7 cellular contexts compared by ENCODE assay signal in genomic region chr17:42155614-42156045, GRCh38. TPM values are rescaled to one million over a fixed set of nuclear protein-coding genes. Genes with fewer than 3 reads are reported as not detected.
DNase-seq lines count a peak whose midpoint lies in the region; ATAC-seq and TF ChIP-seq lines count a peak whose summit lies in the region.

No MANE protein-coding gene starts in this region.

- no peaks in the 10 kb centered on the region for H3K9me3 ChIP-seq in iPS DF 6.9 (ENCODE audit: control insufficient read depth, insufficient read depth, low read length)

- ATAC-seq in activated CD8-positive, alpha-beta T cell treated with anti-CD3 and anti-CD28 coated beads for 36 hours = no peak
- no peak for ATAC-seq in stimulated activated effector memory CD8-positive, alpha-beta T cell treated with anti-CD3 and anti-CD28 coated beads, Interleukin-12 subunit alpha, Interleukin-12 subunit beta, amount 100 ng/mL, for 72 hours
- ATAC-seq in GM18909 (IDR thresholded peaks at IDR 0.05; ENCODE audit: poor library complexity, unreplicated experiment) = no peak

- CTCF ChIA-PET in activated CD8-positive, alpha-beta T cell treated with anti-CD3 and anti-CD28 coated beads for 36 hours (lab: Charles Lee) = interaction anchor here (0.6 to 1.7 kb wide), 2 partner anchors 16 to 35 kb away, joined by 3 to 7 read pairs; no protein-coding TSS in a partner anchor

- peak overlapping the region; percentile 31; the same call in 1 of the 2 replicates for H3K27ac Mint-ChIP-seq in HFFc6
- H3K27ac Mint-ChIP-seq in activated CD8-positive, alpha-beta T cell treated with anti-CD3 and anti-CD28 coated beads for 36 hours = peak overlapping the region; percentile 79
- H3K27ac Mint-ChIP-seq in stimulated activated effector memory CD8-positive, alpha-beta T cell treated with anti-CD3 and anti-CD28 coated beads, Interleukin-12 subunit alpha, Interleukin-12 subunit beta, amount 100 ng/mL, for 72 hours = peak overlapping the region; percentile 95

- no peaks in the 10 kb centered on the region for H3K27me3 Mint-ChIP-seq in HFFc6 (ENCODE audit: insufficient read depth)
- no peaks in the 10 kb centered on the region for H3K27me3 Mint-ChIP-seq in activated CD8-positive, alpha-beta T cell treated with anti-CD3 and anti-CD28 coated beads for 36 hours

- POLR2A ChIA-PET in activated CD8-positive, alpha-beta T cell treated with anti-CD3 and anti-CD28 coated beads for 36 hours (lab: Charles Lee) = interaction anchor here (0.7 to 1.4 kb wide), 2 partner anchors 35 to 120 kb away, joined by 3 read pairs; partner anchors contain the start of gene STAT5B

- 0 out of 2 replicates have a peak, but pooled peaks cover 10% of the 10 kb centered on the region for H3K36me3 Mint-ChIP-seq in HFFc6 (ENCODE audit: low read depth)
- H3K36me3 Mint-ChIP-seq in activated CD8-positive, alpha-beta T cell treated with anti-CD3 and anti-CD28 coated beads for 36 hours (ENCODE audit: low read depth) = no peaks in the 10 kb centered on the region
- peaks cover 18% of the 10 kb centered on the region for H3K36me3 Mint-ChIP-seq in stimulated activated effector memory CD8-positive, alpha-beta T cell treated with anti-CD3 and anti-CD28 coated beads, Interleukin-12 subunit alpha, Interleukin-12 subunit beta, amount 100 ng/mL, for 72 hours

- H3K4me3 ChIP-seq in iPS DF 6.9 (ENCODE audit: low read length) = peak overlapping the region; percentile 97; the same call in 1 of the 2 replicates

- peaks cover 6% of the 10 kb centered on the region for H3K4me1 ChIP-seq in iPS DF 6.9 (ENCODE audit: control insufficient read depth, insufficient read depth, low read length)

- H3K9me3 Mint-ChIP-seq in HFFc6 = no peaks in the 10 kb centered on the region
- H3K9me3 Mint-ChIP-seq in activated CD8-positive, alpha-beta T cell treated with anti-CD3 and anti-CD28 coated beads for 36 hours = no peaks in the 10 kb centered on the region
- H3K9me3 Mint-ChIP-seq in stimulated activated effector memory CD8-positive, alpha-beta T cell treated with anti-CD3 and anti-CD28 coated beads, Interleukin-12 subunit alpha, Interleukin-12 subunit beta, amount 100 ng/mL, for 72 hours = no peaks in the 10 kb centered on the region

- no peak for TF ChIP-seq CTCF in HFFc6 (IDR thresholded peaks at IDR 0.05)
- TF ChIP-seq CTCF in activated CD8-positive, alpha-beta T cell treated with anti-CD3 and anti-CD28 coated beads for 36 hours (IDR thresholded peaks at IDR 0.05) = no peak

- H3K27me3 ChIP-seq in iPS DF 6.9 (ENCODE audit: control insufficient read depth, insufficient read depth, low read length) = no peaks in the 10 kb centered on the region

- H3K36me3 ChIP-seq in iPS DF 6.9 (ENCODE audit: control insufficient read depth, insufficient read depth, low read length) = no peaks in the 10 kb centered on the region

- peaks cover 28% of the 10 kb centered on the region for H3K4me1 Mint-ChIP-seq in HFFc6 (ENCODE audit: low read depth)
- H3K4me1 Mint-ChIP-seq in activated CD8-positive, alpha-beta T cell treated with anti-CD3 and anti-CD28 coated beads for 36 hours (ENCODE audit: low read depth) = peaks cover 28% of the 10 kb centered on the region
- peaks cover 35% of the 10 kb centered on the region for H3K4me1 Mint-ChIP-seq in stimulated activated effector memory CD8-positive, alpha-beta T cell treated with anti-CD3 and anti-CD28 coated beads, Interleukin-12 subunit alpha, Interleukin-12 subunit beta, amount 100 ng/mL, for 72 hours

- intact Hi-C loops in activated CD8-positive, alpha-beta T cell treated with anti-CD3 and anti-CD28 coated beads for 36 hours (cut with micrococcal nuclease) = no loop called here
- intact Hi-C loops in posterior cingulate gyrus (cut with DNase I) = loop anchor here (2.0 kb wide), 1 partner anchor 35 kb away; the partner anchor contains the start of gene KAT2A

- H3K4me3 Mint-ChIP-seq in HFFc6 = peak overlapping the region; percentile 93
- peak overlapping the region; percentile 83 for H3K4me3 Mint-ChIP-seq in activated CD8-positive, alpha-beta T cell treated with anti-CD3 and anti-CD28 coated beads for 36 hours
- peak overlapping the region; percentile 92 for H3K4me3 Mint-ChIP-seq in stimulated activated effector memory CD8-positive, alpha-beta T cell treated with anti-CD3 and anti-CD28 coated beads, Interleukin-12 subunit alpha, Interleukin-12 subunit beta, amount 100 ng/mL, for 72 hours

- no peak overlapping the region for H3K27ac ChIP-seq in iPS DF 6.9 (ENCODE audit: low read length)

- DNase-seq in HFFc6 (no peak), iPS DF 6.9 (ENCODE audit: low read depth, low spot score) (no peak), inferior parietal cortex (ENCODE audit: extremely low spot score) (no peak), posterior cingulate gyrus (no peak)
- DNase-seq in activated CD8-positive, alpha-beta T cell treated with anti-CD3 and anti-CD28 coated beads for 36 hours = no peak
- no peak for DNase-seq in stimulated activated effector memory CD8-positive, alpha-beta T cell treated with anti-CD3 and anti-CD28 coated beads, Interleukin-12 subunit alpha, Interleukin-12 subunit beta, amount 100 ng/mL, for 72 hours (ENCODE audit: low spot score in 2 of 2)

- whole genome bisulfite sequencing in iPS DF 6.9 (ENCODE audit: insufficient coverage, insufficient read length) = no CpG with 5 or more reads among the region's 17 CpGs

RNA-seq across cellular contexts. Expression of gene RAB5C, which starts 0.8 kb away (rescaled TPM):
- total RNA-seq in HFFc6 (2021; fragmentation: NEBNext Ultra II Directional; extraction: Animal tissue kit (Norgen Biotek cat#: 25700)) = 100 to 1,000 TPM; 184 to 204 (median 193) TPM
- total RNA-seq in activated CD8-positive, alpha-beta T cell treated with anti-CD3 and anti-CD28 coated beads for 36 hours = 10 to 100 TPM; 30.7 to 32.5 TPM

RNA-seq across cellular contexts. Expression of gene KCNH4, which starts 25.3 kb away (rescaled TPM):
- not detected for total RNA-seq in HFFc6 (2021; fragmentation: NEBNext Ultra II Directional; extraction: Animal tissue kit (Norgen Biotek cat#: 25700))
- total RNA-seq in activated CD8-positive, alpha-beta T cell treated with anti-CD3 and anti-CD28 coated beads for 36 hours = under 1 TPM; 0.38 to 0.43 TPM

RNA-seq across cellular contexts. Expression of gene HCRT, which starts 29.6 kb away (rescaled TPM):
- not detected for total RNA-seq in HFFc6 (2021; fragmentation: NEBNext Ultra II Directional; extraction: Animal tissue kit (Norgen Biotek cat#: 25700))
- total RNA-seq in activated CD8-positive, alpha-beta T cell treated with anti-CD3 and anti-CD28 coated beads for 36 hours = not detected

RNA-seq across cellular contexts. Expression of gene HSPB9, which starts 33.0 kb away (rescaled TPM):
- not detected for total RNA-seq in HFFc6 (2021; fragmentation: NEBNext Ultra II Directional; extraction: Animal tissue kit (Norgen Biotek cat#: 25700))
- total RNA-seq in activated CD8-positive, alpha-beta T cell treated with anti-CD3 and anti-CD28 coated beads for 36 hours = under 1 TPM in 1 of 2 experiments, not detected in 1; 0.41 TPM

RNA-seq across cellular contexts. Expression of gene KAT2A, which starts 34.5 kb away (rescaled TPM):
- total RNA-seq in HFFc6 (2021; fragmentation: NEBNext Ultra II Directional; extraction: Animal tissue kit (Norgen Biotek cat#: 25700)) = 10 to 100 TPM; 21.5 to 36.2 (median 25.3) TPM
- total RNA-seq in activated CD8-positive, alpha-beta T cell treated with anti-CD3 and anti-CD28 coated beads for 36 hours = 10 to 100 TPM; 49.2 to 50.2 TPM

Comparison
In these comparisons a context has a peak if more than half of its experiments do, and no peak if none do; other contexts are left out.
1. H3K27ac Mint-ChIP-seq: peak in every context shown above with its lines; median percentile 95 in stimulated activated effector memory CD8-positive, alpha-beta T cell treated with anti-CD3 and anti-CD28 coated beads, Interleukin-12 subunit alpha, Interleukin-12 subunit beta, amount 100 ng/mL, for 72 hours; 79 in activated CD8-positive, alpha-beta T cell treated with anti-CD3 and anti-CD28 coated beads for 36 hours; 31 in HFFc6.
2. RNA of gene RAB5C, which starts 0.8 kb away (total RNA-seq): 184 to 204 TPM in HFFc6; 30.7 to 32.5 TPM in activated CD8-positive, alpha-beta T cell treated with anti-CD3 and anti-CD28 coated beads for 36 hours; every median in the first group is over 4 times any median in the second.
3. Peak in every context shown above with its lines, with median percentiles within 50 percentile points of each other: H3K4me3 Mint-ChIP-seq.